Comparison of ENCODE assay signal across 24 cellular contexts in genomic region chr1:94408104-94408503, GRCh38.
"Had no signal": no experiment of that assay in that cellular context is flagged by ENCODE, and none has a peak within 500 bp of the region (broad histone marks: within the 10 kb centered on the region; RNA-seq: fewer than 3 reads in every experiment).

No MANE protein-coding gene starts in this region.

- H3K9me3 Mint-ChIP-seq: activated CD8-positive, alpha-beta T cell treated with anti-CD3 and anti-CD28 coated beads for 36 hours; activated naive CD8-positive, alpha-beta T cell treated with anti-CD3 and anti-CD28 coated beads, Interleukin-2, amount 10 ng/mL, durations not matched to agents 7 days and 5 days; T-cell had no signal

- H3K36me3 Mint-ChIP-seq: activated naive CD8-positive, alpha-beta T cell treated with anti-CD3 and anti-CD28 coated beads, Interleukin-2, amount 10 ng/mL, durations not matched to agents 7 days and 5 days; T-cell had no signal

- H3K4me1 ChIP-seq: adrenal gland had no signal

- ATAC-seq: activated CD8-positive, alpha-beta T cell treated with anti-CD3 and anti-CD28 coated beads for 36 hours; Panc1; Right ventricle myocardium inferior; T-cell had no signal

- H3K9me3 ChIP-seq: adrenal gland had no signal

- DNase-seq: activated CD4-positive, alpha-beta T cell treated with anti-CD3 and anti-CD28 coated beads for 4 hours; activated CD8-positive, alpha-beta memory T cell treated with anti-CD3 and anti-CD28 coated beads, Interleukin-2, amount 50 U/mL, for 48 hours; activated CD8-positive, alpha-beta T cell treated with anti-CD3 and anti-CD28 coated beads for 36 hours; activated naive CD4-positive, alpha-beta T cell treated with anti-CD3 and anti-CD28 coated beads, Interleukin-2, amount 50 U/mL, for 16 hours; activated naive CD8-positive, alpha-beta T cell treated with anti-CD3 and anti-CD28 coated beads, Interleukin-2, amount 10 ng/mL, durations not matched to agents 7 days and 5 days; activated T-cell treated with anti-CD3 and anti-CD28 coated beads, Interleukin-2, amount 50 U/mL, for 1 hour; adrenal gland; anterior cingulate cortex; cerebellar nuclear complex; KG1; NCI-H1105; NCI-H1436; NCI-H2029 treated with DMSO at 0.1 percent for 48 hours; NCI-H2227 treated with DMSO at 0.1 percent for 48 hours; NCI-H526; NCI-H774; OCI-M1; RPMI8226; T-cell; T-helper 2 cell; T1000 had no signal

- H3K4me1 Mint-ChIP-seq: activated naive CD8-positive, alpha-beta T cell treated with anti-CD3 and anti-CD28 coated beads, Interleukin-2, amount 10 ng/mL, durations not matched to agents 7 days and 5 days; T-cell had no signal

- H3K27me3 ChIP-seq: adrenal gland had no signal

- H3K27ac Mint-ChIP-seq: activated CD8-positive, alpha-beta T cell treated with anti-CD3 and anti-CD28 coated beads for 36 hours; activated naive CD8-positive, alpha-beta T cell treated with anti-CD3 and anti-CD28 coated beads, Interleukin-2, amount 10 ng/mL, durations not matched to agents 7 days and 5 days; T-cell had no signal

- H3K36me3 ChIP-seq: adrenal gland had no signal

- H3K4me3 ChIP-seq: adrenal gland, SK-N-MC had no signal

- H3K27ac ChIP-seq: adrenal gland, SK-N-MC had no signal

- H3K4me3 Mint-ChIP-seq: activated CD8-positive, alpha-beta T cell treated with anti-CD3 and anti-CD28 coated beads for 36 hours; activated naive CD8-positive, alpha-beta T cell treated with anti-CD3 and anti-CD28 coated beads, Interleukin-2, amount 10 ng/mL, durations not matched to agents 7 days and 5 days; T-cell had no signal
